Comparison of ENCODE assay signal across 8 cellular contexts in the genomic region with DNA sequence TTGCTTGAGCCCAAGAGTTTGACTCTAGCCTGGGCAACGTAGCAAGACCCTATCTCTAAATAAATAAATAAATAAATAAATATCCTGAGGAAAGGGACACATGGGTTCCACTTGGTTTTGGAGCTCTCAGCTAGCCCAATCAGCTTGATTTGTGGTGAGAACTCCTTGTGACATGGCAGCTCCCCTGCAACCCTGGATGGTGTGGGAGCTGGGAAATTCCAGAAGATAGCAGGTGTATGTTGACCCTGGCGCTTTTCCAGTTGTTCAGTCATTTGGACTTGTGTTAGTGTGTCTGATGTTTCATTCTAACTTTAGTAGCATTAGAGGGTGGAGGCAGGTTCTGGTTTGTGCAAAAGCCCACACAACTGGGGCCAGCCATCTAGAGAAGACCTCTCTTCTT.
"Had no signal": no experiment of that assay in that cellular context is flagged by ENCODE, and none has a peak within 500 bp of the region (broad histone marks: within the 10 kb centered on the region; RNA-seq: fewer than 3 reads in every experiment).

No MANE protein-coding gene starts in this region.

- H3K4me3 Mint-ChIP-seq: GM23338, H9, HFFc6 had no signal

- H3K9me3 Mint-ChIP-seq: GM23338 had no signal

- ATAC-seq: GM23338, HCT116 had no signal

- H3K27ac Mint-ChIP-seq: GM23338, H9, HFFc6 had no signal

- DNase-seq: GM23248, GOT3, H7, H9, HCEC 1CT, HFFc6 had no signal
